In genomic region chr5:95940758-95941682, GRCh38 we compare ENCODE assay signal across 17 cellular contexts. TPM values are rescaled to one million over a fixed set of nuclear protein-coding genes. Genes with fewer than 3 reads are reported as not detected.
DNase-seq lines count a peak whose midpoint lies in the region; ATAC-seq and TF ChIP-seq lines count a peak whose summit lies in the region.
"Had no signal": no experiment of that assay in that cellular context is flagged by ENCODE, and none has a peak within 500 bp of the region (broad histone marks: within the 10 kb centered on the region; RNA-seq: fewer than 3 reads in every experiment).

No MANE protein-coding gene starts in this region.

- no peak overlapping the region for H3K4me3 Mint-ChIP-seq in activated CD4-positive, alpha-beta memory T cell treated with anti-CD3 and anti-CD28 coated beads, Interleukin-2, amount 10 ng/mL, durations not matched to agents 7 days and 5 days

- H3K79me2 ChIP-seq in GM23248 (ENCODE audit: insufficient read depth) (peaks cover 100% of the 10 kb centered on the region), osteoblast (ENCODE audit: insufficient read depth, low read length) (peaks cover 95% of the 10 kb centered on the region)

- POLR2A ChIA-PET in activated CD4-positive, alpha-beta memory T cell treated with anti-CD3 and anti-CD28 coated beads, Interleukin-2, amount 10 ng/mL, durations not matched to agents 7 days and 5 days (lab: Charles Lee): interaction anchor here (0.6 kb wide), 1 partner anchor 9 kb away, joined by 3 read pairs; no protein-coding TSS in a partner anchor

- H4K20me1 ChIP-seq in GM23248 (ENCODE audit: insufficient read depth) (peaks cover 73% of the 10 kb centered on the region; the same call in 1 of the 2 replicates), osteoblast (ENCODE audit: insufficient read depth, low read length) (peaks cover 70% of the 10 kb centered on the region)

- peak overlapping the region; percentile 15 for H3K27ac ChIP-seq in GM23248
- H3K27ac ChIP-seq in osteoblast (ENCODE audit: low read depth, low read length): peak overlapping the region; percentile 30
- no peak overlapping the region for H3K27ac ChIP-seq in left lung
- H3K27ac ChIP-seq: body of pancreas, lower lobe of right lung, parathyroid adenoma had no signal

- H3K27ac Mint-ChIP-seq in activated CD4-positive, alpha-beta memory T cell treated with anti-CD3 and anti-CD28 coated beads, Interleukin-2, amount 10 ng/mL, durations not matched to agents 7 days and 5 days: no peak overlapping the region

- TF ChIP-seq CTCF in osteoblast (IDR thresholded peaks at IDR 0.05; ENCODE audit: extremely low read depth, low read depth, low read length) (no peak), left lung (IDR thresholded peaks at IDR 0.05) (no peak)

- H3K9ac ChIP-seq in GM23248 (no peak overlapping the region), adipocyte (ENCODE audit: low read length) (peak overlapping the region; percentile 4)
- H3K9ac ChIP-seq: parathyroid adenoma had no signal

- H3K4me3 ChIP-seq in GM23248 (peak overlapping the region; percentile 24), adipocyte (ENCODE audit: low read length) (peak overlapping the region; percentile 20), osteoblast (ENCODE audit: insufficient read depth, low read length) (no peak overlapping the region), left lung (no peak overlapping the region)
- H3K4me3 ChIP-seq: body of pancreas, lower lobe of right lung had no signal

- no peaks in the 10 kb centered on the region for H3K9me2 ChIP-seq in GM23248 (ENCODE audit: insufficient read depth)

- WGBS in GM23248 (ENCODE audit: low coverage in 1 of 2, low lambda C conversion rate in 2 of 2, missing lambda C conversion rate in 2 of 2), 2 experiments: 95 to 100% methylated on average over 3 of the region's 3 CpGs

- peaks cover 35% of the 10 kb centered on the region for H3K36me3 Mint-ChIP-seq in activated CD4-positive, alpha-beta memory T cell treated with anti-CD3 and anti-CD28 coated beads, Interleukin-2, amount 10 ng/mL, durations not matched to agents 7 days and 5 days (ENCODE audit: low read depth)

- H3K4me2 ChIP-seq in GM23248 (ENCODE audit: unreplicated experiment) (peak overlapping the region; percentile 62), osteoblast (ENCODE audit: insufficient read depth, low read length) (peak overlapping the region; percentile 33)

- H3K9me3 ChIP-seq in GM23248 (ENCODE audit: low read depth) (no peaks in the 10 kb centered on the region), adipocyte (ENCODE audit: control insufficient read depth, low read length) (no peaks in the 10 kb centered on the region), osteoblast (ENCODE audit: low read depth, low read length) (no peaks in the 10 kb centered on the region), left lung (no peaks in the 10 kb centered on the region)
- H3K9me3 ChIP-seq: BE2C, body of pancreas, lower lobe of right lung had no signal

- ATAC-seq in GM21423 (IDR thresholded peaks at IDR 0.05; ENCODE audit: unreplicated experiment) (no peak), left lung (no peak)
- ATAC-seq: body of pancreas had no signal

- H3K27me3 ChIP-seq in GM23248 (replicated peaks; ENCODE audit: insufficient read depth): no peaks in the 10 kb centered on the region
- no peaks in the 10 kb centered on the region for H3K27me3 ChIP-seq in adipocyte (replicated peaks; ENCODE audit: control insufficient read depth, insufficient read depth, low read length)
- no peaks in the 10 kb centered on the region for H3K27me3 ChIP-seq in osteoblast (ENCODE audit: insufficient read depth, low read length)
- no peaks in the 10 kb centered on the region for H3K27me3 ChIP-seq in left lung
- H3K27me3 ChIP-seq: BE2C, body of pancreas had no signal

- CTCF ChIA-PET in activated CD4-positive, alpha-beta memory T cell treated with anti-CD3 and anti-CD28 coated beads, Interleukin-2, amount 10 ng/mL, durations not matched to agents 7 days and 5 days (lab: Charles Lee): interaction anchor here (1.1 kb wide), 1 partner anchor 23 kb away, joined by 3 read pairs; no protein-coding TSS in a partner anchor

- peaks cover 85% of the 10 kb centered on the region for H3K4me1 ChIP-seq in GM23248 (ENCODE audit: insufficient read depth)
- H3K4me1 ChIP-seq in adipocyte (ENCODE audit: control insufficient read depth, insufficient read depth, low read length): peaks cover 78% of the 10 kb centered on the region
- H3K4me1 ChIP-seq in osteoblast (ENCODE audit: insufficient read depth, low read length): peaks cover 41% of the 10 kb centered on the region
- H3K4me1 ChIP-seq in left lung: peaks cover 3 to 23% of the 10 kb centered on the region in 2 donors
- H3K4me1 ChIP-seq: BE2C, parathyroid adenoma had no signal

- DNase-seq in GM23248 (no peak), adipocyte (ENCODE audit: low read depth) (no peak), hippocampal formation (lab: John Stamatoyannopoulos, UW) (peak; percentile 64 to 85), osteoblast (ENCODE audit: insufficient read length, low spot score, missing footprints) (no peak), activated gamma-delta T cell (lab: John Stamatoyannopoulos, UW) (no peak), left lung (no peak)
- no peak for DNase-seq in activated CD4-positive, alpha-beta memory T cell treated with anti-CD3 and anti-CD28 coated beads, Interleukin-2, amount 10 ng/mL, durations not matched to agents 7 days and 5 days
- DNase-seq: activated CD4-positive, alpha-beta T cell treated with anti-CD3 and anti-CD28 coated beads, Interleukin-2, amount 50 U/mL, for 1 hour; BE2C; body of pancreas; DMS53; lower lobe of right lung; NCI-H187; NCI-H526 treated with DMSO at 0.1 percent for 48 hours; stimulated activated CD4-positive, alpha-beta T cell treated with anti-CD3 and anti-CD28 coated beads, Interleukin-1b, Interleukin-23, amount 100 ng/mL, for 48 hours had no signal

- no peaks in the 10 kb centered on the region for H3K27me3 Mint-ChIP-seq in activated CD4-positive, alpha-beta memory T cell treated with anti-CD3 and anti-CD28 coated beads, Interleukin-2, amount 10 ng/mL, durations not matched to agents 7 days and 5 days

- H3K9me3 Mint-ChIP-seq in activated CD4-positive, alpha-beta memory T cell treated with anti-CD3 and anti-CD28 coated beads, Interleukin-2, amount 10 ng/mL, durations not matched to agents 7 days and 5 days: peaks cover 6% of the 10 kb centered on the region

- H2AFZ ChIP-seq in GM23248 (no peak overlapping the region), osteoblast (ENCODE audit: low read length) (no peak overlapping the region)
- H2AFZ ChIP-seq: parathyroid adenoma had no signal

- H3F3A ChIP-seq in GM23248 (ENCODE audit: insufficient read depth): peaks cover 93% of the 10 kb centered on the region

- peaks cover 80% of the 10 kb centered on the region for H3K36me3 ChIP-seq in GM23248 (ENCODE audit: low read depth)
- H3K36me3 ChIP-seq in adipocyte (ENCODE audit: control insufficient read depth, insufficient read depth, low read length, severe bottlenecking): peaks cover 98% of the 10 kb centered on the region
- peaks cover 24% of the 10 kb centered on the region for H3K36me3 ChIP-seq in osteoblast (ENCODE audit: insufficient read depth, low read length)
- H3K36me3 ChIP-seq in left lung: peaks cover 0 to 8% of the 10 kb centered on the region in 2 donors
- H3K36me3 ChIP-seq: BE2C, lower lobe of right lung had no signal

- in situ Hi-C loops in GM23248 (cut with MboI): no loop called here

- intact Hi-C loops in left lung (cut with DNase I): no loop called here

- peaks cover 28% of the 10 kb centered on the region for H3K4me1 Mint-ChIP-seq in activated CD4-positive, alpha-beta memory T cell treated with anti-CD3 and anti-CD28 coated beads, Interleukin-2, amount 10 ng/mL, durations not matched to agents 7 days and 5 days

RNA-seq across cellular contexts. Expression of gene ELL2, which starts 20.6 kb away (rescaled TPM):
- total RNA-seq in GM23248 (2014; rRNA removed; shearing (Covaris generic)): 228 and 243 TPM in 2 replicates
- polyA plus RNA-seq in GM23248 (2016; fragmentation: Nextera tagmentation; extraction: Ambion mirVana): 147 and 159 TPM in 2 replicates
- total RNA-seq in osteoblast (113 and 123 TPM in 2 replicates), left lung (10 to 100 TPM; 46.9 to 62.7 TPM)
- 10 to 100 TPM; 54.4 to 59.0 TPM for total RNA-seq in activated CD4-positive, alpha-beta memory T cell treated with anti-CD3 and anti-CD28 coated beads, Interleukin-2, amount 10 ng/mL, durations not matched to agents 7 days and 5 days

Comparison
In these comparisons a context has a peak if more than half of its experiments do, and no peak if none do; other contexts are left out.
1. DNase-seq: peak in hippocampal formation (2 of 2); none in GM23248 (single experiment), adipocyte (single experiment), osteoblast (single experiment), activated gamma-delta T cell (single experiment), activated CD4-positive, alpha-beta memory T cell treated with anti-CD3 and anti-CD28 coated beads, Interleukin-2, amount 10 ng/mL, durations not matched to agents 7 days and 5 days (single experiment) and left lung (0 of 2).
2. H3K27ac ChIP-seq: peak in GM23248 (single experiment) and osteoblast (single experiment); none in left lung (0 of 2).
3. H3K4me3 ChIP-seq: peak in GM23248 (single experiment) and adipocyte (single experiment); none in osteoblast (single experiment) and left lung (0 of 2).